ENCODE assay signal across 1 cellular context in the genomic region with DNA sequence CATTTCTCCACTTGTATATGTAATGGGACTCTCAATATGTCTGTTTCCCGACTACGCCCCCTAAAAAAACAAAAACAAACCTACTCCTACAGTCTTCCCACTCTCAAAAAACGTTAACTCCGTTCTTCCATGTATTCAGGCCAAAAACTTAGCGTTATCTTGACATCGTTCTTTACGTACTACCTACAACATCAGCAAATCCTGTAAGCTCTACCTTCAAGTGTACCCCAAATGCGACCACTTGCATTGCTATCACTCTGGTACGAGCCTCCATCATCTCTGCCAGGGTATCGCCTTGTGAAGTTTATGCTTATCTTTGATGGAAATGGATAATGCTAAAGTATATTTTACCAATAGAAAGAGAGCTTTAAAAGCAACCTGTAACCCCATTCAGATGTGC.
TF ChIP-seq lines count a peak whose summit lies in the region.

No MANE protein-coding gene starts in this region.

TF ChIP-seq in GM23338, 12 proteins besides CTCF, POLR2A, EP300 and RAD21 (continued from another document):
- TF ChIP-seq, protein P1, sequence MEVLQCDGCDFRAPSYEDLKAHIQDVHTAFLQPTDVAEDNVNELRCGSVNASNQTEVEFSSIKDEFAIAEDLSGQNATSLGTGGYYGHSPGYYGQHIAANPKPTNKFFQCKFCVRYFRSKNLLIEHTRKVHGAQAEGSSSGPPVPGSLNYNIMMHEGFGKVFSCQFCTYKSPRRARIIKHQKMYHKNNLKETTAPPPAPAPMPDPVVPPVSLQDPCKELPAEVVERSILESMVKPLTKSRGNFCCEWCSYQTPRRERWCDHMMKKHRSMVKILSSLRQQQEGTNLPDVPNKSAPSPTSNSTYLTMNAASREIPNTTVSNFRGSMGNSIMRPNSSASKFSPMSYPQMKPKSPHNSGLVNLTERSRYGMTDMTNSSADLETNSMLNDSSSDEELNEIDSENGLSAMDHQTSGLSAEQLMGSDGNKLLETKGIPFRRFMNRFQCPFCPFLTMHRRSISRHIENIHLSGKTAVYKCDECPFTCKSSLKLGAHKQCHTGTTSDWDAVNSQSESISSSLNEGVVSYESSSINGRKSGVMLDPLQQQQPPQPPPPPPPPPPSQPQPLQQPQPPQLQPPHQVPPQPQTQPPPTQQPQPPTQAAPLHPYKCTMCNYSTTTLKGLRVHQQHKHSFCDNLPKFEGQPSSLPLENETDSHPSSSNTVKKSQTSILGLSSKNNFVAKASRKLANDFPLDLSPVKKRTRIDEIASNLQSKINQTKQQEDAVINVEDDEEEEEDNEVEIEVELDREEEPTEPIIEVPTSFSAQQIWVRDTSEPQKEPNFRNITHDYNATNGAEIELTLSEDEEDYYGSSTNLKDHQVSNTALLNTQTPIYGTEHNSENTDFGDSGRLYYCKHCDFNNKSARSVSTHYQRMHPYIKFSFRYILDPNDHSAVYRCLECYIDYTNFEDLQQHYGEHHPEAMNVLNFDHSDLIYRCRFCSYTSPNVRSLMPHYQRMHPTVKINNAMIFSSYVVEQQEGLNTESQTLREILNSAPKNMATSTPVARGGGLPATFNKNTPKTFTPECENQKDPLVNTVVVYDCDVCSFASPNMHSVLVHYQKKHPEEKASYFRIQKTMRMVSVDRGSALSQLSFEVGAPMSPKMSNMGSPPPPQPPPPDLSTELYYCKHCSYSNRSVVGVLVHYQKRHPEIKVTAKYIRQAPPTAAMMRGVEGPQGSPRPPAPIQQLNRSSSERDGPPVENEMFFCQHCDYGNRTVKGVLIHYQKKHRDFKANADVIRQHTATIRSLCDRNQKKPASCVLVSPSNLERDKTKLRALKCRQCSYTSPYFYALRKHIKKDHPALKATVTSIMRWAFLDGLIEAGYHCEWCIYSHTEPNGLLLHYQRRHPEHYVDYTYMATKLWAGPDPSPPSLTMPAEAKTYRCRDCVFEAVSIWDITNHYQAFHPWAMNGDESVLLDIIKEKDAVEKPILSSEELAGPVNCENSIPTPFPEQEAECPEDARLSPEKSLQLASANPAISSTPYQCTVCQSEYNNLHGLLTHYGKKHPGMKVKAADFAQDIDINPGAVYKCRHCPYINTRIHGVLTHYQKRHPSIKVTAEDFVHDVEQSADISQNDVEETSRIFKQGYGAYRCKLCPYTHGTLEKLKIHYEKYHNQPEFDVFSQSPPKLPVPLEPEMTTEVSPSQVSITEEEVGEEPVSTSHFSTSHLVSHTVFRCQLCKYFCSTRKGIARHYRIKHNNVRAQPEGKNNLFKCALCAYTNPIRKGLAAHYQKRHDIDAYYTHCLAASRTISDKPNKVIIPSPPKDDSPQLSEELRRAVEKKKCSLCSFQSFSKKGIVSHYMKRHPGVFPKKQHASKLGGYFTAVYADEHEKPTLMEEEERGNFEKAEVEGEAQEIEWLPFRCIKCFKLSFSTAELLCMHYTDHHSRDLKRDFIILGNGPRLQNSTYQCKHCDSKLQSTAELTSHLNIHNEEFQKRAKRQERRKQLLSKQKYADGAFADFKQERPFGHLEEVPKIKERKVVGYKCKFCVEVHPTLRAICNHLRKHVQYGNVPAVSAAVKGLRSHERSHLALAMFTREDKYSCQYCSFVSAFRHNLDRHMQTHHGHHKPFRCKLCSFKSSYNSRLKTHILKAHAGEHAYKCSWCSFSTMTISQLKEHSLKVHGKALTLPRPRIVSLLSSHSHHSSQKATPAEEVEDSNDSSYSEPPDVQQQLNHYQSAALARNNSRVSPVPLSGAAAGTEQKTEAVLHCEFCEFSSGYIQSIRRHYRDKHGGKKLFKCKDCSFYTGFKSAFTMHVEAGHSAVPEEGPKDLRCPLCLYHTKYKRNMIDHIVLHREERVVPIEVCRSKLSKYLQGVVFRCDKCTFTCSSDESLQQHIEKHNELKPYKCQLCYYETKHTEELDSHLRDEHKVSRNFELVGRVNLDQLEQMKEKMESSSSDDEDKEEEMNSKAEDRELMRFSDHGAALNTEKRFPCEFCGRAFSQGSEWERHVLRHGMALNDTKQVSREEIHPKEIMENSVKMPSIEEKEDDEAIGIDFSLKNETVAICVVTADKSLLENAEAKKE (CRISPR knock-in tag; IDR thresholded peaks at IDR 0.05), result no peak
- no peak for TF ChIP-seq NANOG (IDR thresholded peaks at IDR 0.05; ENCODE audit: borderline replicate concordance)
